In genomic region chr4:150782311-150782710, GRCh38 we compare ENCODE assay signal across 14 cellular contexts.
DNase-seq lines count a peak whose midpoint lies in the region; TF ChIP-seq lines count a peak whose summit lies in the region.
"Had no signal": no experiment of that assay in that cellular context is flagged by ENCODE, and none has a peak within 500 bp of the region (broad histone marks: within the 10 kb centered on the region; RNA-seq: fewer than 3 reads in every experiment).

No MANE protein-coding gene starts in this region.

- H3K27me3 Mint-ChIP-seq in neural progenitor cell (ENCODE audit: insufficient read depth, low read depth) = no peaks in the 10 kb centered on the region
- H3K27me3 Mint-ChIP-seq in type B pancreatic cell = no peaks in the 10 kb centered on the region
- no peaks in the 10 kb centered on the region for H3K27me3 Mint-ChIP-seq in activated T-helper 1 cell treated with anti-CD3 and anti-CD28 coated beads, Interleukin-12 subunit alpha, Interleukin-12 subunit beta, Interleukin-2, Interleukin-4 antibody, amounts not matched to agents 30 ng/mL and 10 ng/mL and 1 ng/mL, durations not matched to agents 14 hours and 24 hours and 36 hours (ENCODE audit: insufficient read depth)
- H3K27me3 Mint-ChIP-seq: progenitor cell of endocrine pancreas, T-cell had no signal

- peaks cover 19% of the 10 kb centered on the region for H3F3A ChIP-seq in neural progenitor cell (ENCODE audit: low read depth)

- no peaks in the 10 kb centered on the region for H3K79me2 ChIP-seq in neural progenitor cell (ENCODE audit: low read depth)

- H2AFZ ChIP-seq in neural progenitor cell (replicated peaks) = no peak overlapping the region

- H3K4me1 Mint-ChIP-seq in neural progenitor cell = peaks cover 18% of the 10 kb centered on the region
- H3K4me1 Mint-ChIP-seq in type B pancreatic cell (ENCODE audit: unreplicated experiment) = peaks cover 15% of the 10 kb centered on the region
- no peaks in the 10 kb centered on the region for H3K4me1 Mint-ChIP-seq in activated T-helper 1 cell treated with anti-CD3 and anti-CD28 coated beads, Interleukin-12 subunit alpha, Interleukin-12 subunit beta, Interleukin-2, Interleukin-4 antibody, amounts not matched to agents 30 ng/mL and 10 ng/mL and 1 ng/mL, durations not matched to agents 14 hours and 24 hours and 36 hours (ENCODE audit: low read depth)
- H3K4me1 Mint-ChIP-seq: T-cell had no signal

- H3K4me3 ChIP-seq in astrocyte of the spinal cord (ENCODE audit: low read depth, low read length) (no peak overlapping the region), neural progenitor cell (no peak overlapping the region)
- H3K4me3 ChIP-seq: stomach had no signal

- no peaks in the 10 kb centered on the region for H3K27me3 ChIP-seq in neural progenitor cell
- H3K27me3 ChIP-seq: stomach had no signal

- TF ChIP-seq CTCF in astrocyte of the spinal cord (IDR thresholded peaks at IDR 0.05; ENCODE audit: low read depth, low read length) (no peak), neural progenitor cell (IDR thresholded peaks at IDR 0.05) (no peak), type B pancreatic cell (conservative IDR thresholded peaks at IDR 0.05) (no peak)

- no peaks in the 10 kb centered on the region for H4K20me1 ChIP-seq in neural progenitor cell (ENCODE audit: low read depth)

- H3K4me3 Mint-ChIP-seq in neural progenitor cell (no peak overlapping the region), type B pancreatic cell (no peak overlapping the region)
- H3K4me3 Mint-ChIP-seq in activated T-helper 1 cell treated with anti-CD3 and anti-CD28 coated beads, Interleukin-12 subunit alpha, Interleukin-12 subunit beta, Interleukin-2, Interleukin-4 antibody, amounts not matched to agents 30 ng/mL and 10 ng/mL and 1 ng/mL, durations not matched to agents 14 hours and 24 hours and 36 hours = no peak overlapping the region
- H3K4me3 Mint-ChIP-seq: T-cell had no signal

- intact Hi-C loops in activated T-helper 1 cell treated with anti-CD3 and anti-CD28 coated beads, Interleukin-12 subunit alpha, Interleukin-12 subunit beta, Interleukin-2, Interleukin-4 antibody, amounts not matched to agents 30 ng/mL and 10 ng/mL and 1 ng/mL, durations not matched to agents 14 hours and 24 hours and 36 hours (cut with micrococcal nuclease) = no loop called here

- H3K4me1 ChIP-seq in neural progenitor cell = peaks cover 17% of the 10 kb centered on the region

- no peak overlapping the region for H3K27ac Mint-ChIP-seq in neural progenitor cell
- H3K27ac Mint-ChIP-seq in type B pancreatic cell = no peak overlapping the region
- H3K27ac Mint-ChIP-seq in activated T-helper 1 cell treated with anti-CD3 and anti-CD28 coated beads, Interleukin-12 subunit alpha, Interleukin-12 subunit beta, Interleukin-2, Interleukin-4 antibody, amounts not matched to agents 30 ng/mL and 10 ng/mL and 1 ng/mL, durations not matched to agents 14 hours and 24 hours and 36 hours = no peak overlapping the region
- H3K27ac Mint-ChIP-seq: T-cell had no signal

- H3K36me3 ChIP-seq in neural progenitor cell = no peaks in the 10 kb centered on the region

- peak; percentile 1 for DNase-seq in DMS53 (lab: John Stamatoyannopoulos, UW)
- no peak for DNase-seq in DMS53 treated with DMSO at 0.1 percent for 48 hours (lab: John Stamatoyannopoulos, UW; ENCODE audit: unreplicated experiment)
- DNase-seq in LoVo (ENCODE audit: low spot score) = peak; percentile 26
- DNase-seq in astrocyte of the spinal cord (ENCODE audit: low read depth, low spot score) = peak; percentile 52
- no peak for DNase-seq in neural progenitor cell (ENCODE audit: low spot score)
- no peak for DNase-seq in NCI-H1436 treated with DMSO at 0.1 percent for 48 hours (lab: John Stamatoyannopoulos, UW)
- no peak for DNase-seq in type B pancreatic cell (ENCODE audit: extremely low spot score, unreplicated experiment)
- no peak for DNase-seq in activated T-helper 1 cell treated with anti-CD3 and anti-CD28 coated beads, Interleukin-12 subunit alpha, Interleukin-12 subunit beta, Interleukin-2, Interleukin-4 antibody, amounts not matched to agents 30 ng/mL and 10 ng/mL and 1 ng/mL, durations not matched to agents 14 hours and 24 hours and 36 hours (ENCODE audit: low spot score)
- DNase-seq: DMS153, hippocampal formation, stomach, T-cell had no signal

- no peak overlapping the region for H3K9ac ChIP-seq in neural progenitor cell

- no peak overlapping the region for H3K4me2 ChIP-seq in neural progenitor cell

- no peaks in the 10 kb centered on the region for H3K9me3 ChIP-seq in neural progenitor cell (ENCODE audit: low read depth)
- H3K9me3 ChIP-seq: stomach had no signal

- H3K9me3 Mint-ChIP-seq in neural progenitor cell (no peaks in the 10 kb centered on the region), type B pancreatic cell (no peaks in the 10 kb centered on the region)
- no peaks in the 10 kb centered on the region for H3K9me3 Mint-ChIP-seq in activated T-helper 1 cell treated with anti-CD3 and anti-CD28 coated beads, Interleukin-12 subunit alpha, Interleukin-12 subunit beta, Interleukin-2, Interleukin-4 antibody, amounts not matched to agents 30 ng/mL and 10 ng/mL and 1 ng/mL, durations not matched to agents 14 hours and 24 hours and 36 hours
- H3K9me3 Mint-ChIP-seq: T-cell had no signal

- in situ Hi-C loops in astrocyte of the spinal cord (cut with HindIII; ENCODE audit: low sequenced_read_pairs) = no loop called here

- H3K27ac ChIP-seq in neural progenitor cell = peak overlapping the region; percentile 62
- H3K27ac ChIP-seq: 22Rv1, stomach had no signal

- no peaks in the 10 kb centered on the region for H3K36me3 Mint-ChIP-seq in neural progenitor cell
- H3K36me3 Mint-ChIP-seq in type B pancreatic cell = no peaks in the 10 kb centered on the region
- no peaks in the 10 kb centered on the region for H3K36me3 Mint-ChIP-seq in activated T-helper 1 cell treated with anti-CD3 and anti-CD28 coated beads, Interleukin-12 subunit alpha, Interleukin-12 subunit beta, Interleukin-2, Interleukin-4 antibody, amounts not matched to agents 30 ng/mL and 10 ng/mL and 1 ng/mL, durations not matched to agents 14 hours and 24 hours and 36 hours (ENCODE audit: low read depth)

Comparison
In these comparisons a context has a peak if more than half of its experiments do, and no peak if none do; other contexts are left out.
1. DNase-seq: peak in DMS53 (single experiment), LoVo (single experiment) and astrocyte of the spinal cord (single experiment); none in DMS53 treated with DMSO at 0.1 percent for 48 hours (single experiment), neural progenitor cell (single experiment), NCI-H1436 treated with DMSO at 0.1 percent for 48 hours (single experiment), type B pancreatic cell (single experiment) and activated T-helper 1 cell treated with anti-CD3 and anti-CD28 coated beads, Interleukin-12 subunit alpha, Interleukin-12 subunit beta, Interleukin-2, Interleukin-4 antibody, amounts not matched to agents 30 ng/mL and 10 ng/mL and 1 ng/mL, durations not matched to agents 14 hours and 24 hours and 36 hours (single experiment).